ENCODE assay signal across 8 cellular contexts in genomic region chr10:62166331-62167154, GRCh38.
DNase-seq lines count a peak whose midpoint lies in the region; ATAC-seq, FAIRE-seq and TF ChIP-seq lines count a peak whose summit lies in the region.

No MANE protein-coding gene starts in this region.

- TF ChIP-seq RAD21 in A549 (conservative IDR thresholded peaks at IDR 0.05 in 1 of 2, IDR thresholded peaks at IDR 0.05 in 1 of 2), result no peak

- peaks cover 11% of the 10 kb centered on the region; the same call in 2 of the 3 replicates for H3K4me1 ChIP-seq in A549

- peak overlapping the region in 1 of 2 experiments; percentile 37; a peak in 2 of 6 replicates for H3K27ac ChIP-seq in A549
- H3K27ac ChIP-seq in coronary artery, result peak overlapping the region in 1 of 2 donors; percentile 26

- peak overlapping the region; percentile 40 to 59 for H3K4me3 Mint-ChIP-seq in stimulated activated naive B cell treated with anti-CD40 and anti-IgM and Interleukin-4, amounts not matched to agents 10 μg/mL and 1 μg/mL and 100 μg/mL, for 72 hours

- H3K9me3 ChIP-seq in A549, result no peaks in the 10 kb centered on the region; the same call in 2 of the 3 replicates

- H3K4me3 ChIP-seq in A549 (no peak overlapping the region), coronary artery (peak overlapping the region; percentile 44)

- TF ChIP-seq EP300 in A549 (IDR thresholded peaks at IDR 0.05), result no peak

- DNase-seq in A549 (ENCODE audit: low read depth in 1 of 2, low spot score in 1 of 2) (peak in 1 of 2 experiments; percentile 16), coronary artery (ENCODE audit: low spot score) (no peak), glomerular visceral epithelial cell (ENCODE audit: extremely low spot score) (no peak)
- no peak for DNase-seq in stimulated activated naive B cell treated with anti-CD40 and anti-IgM and Interleukin-4, amounts not matched to agents 10 μg/mL and 1 μg/mL and 100 μg/mL, for 72 hours
- no peak for DNase-seq in activated effector memory CD4-positive, alpha-beta T cell treated with Interleukin-2 at 50 U/mL for 16 hours

- H3K27ac Mint-ChIP-seq in stimulated activated naive B cell treated with anti-CD40 and anti-IgM and Interleukin-4, amounts not matched to agents 10 μg/mL and 1 μg/mL and 100 μg/mL, for 72 hours, result peak overlapping the region; percentile 90

- FAIRE-seq in A549 (lab: Jason Lieb, UNC), result peak; percentile 39

- TF ChIP-seq CTCF in A549 (IDR thresholded peaks at IDR 0.05) (no peak), coronary artery (IDR thresholded peaks at IDR 0.05) (no peak)

- CTCF ChIA-PET in A549 (lab: Yijun Ruan, JAX), result no interaction called here

- 25% methylated on average over 4 of the region's 4 CpGs for WGBS in A549 (ENCODE audit: missing lambda C conversion rate)

- POLR2A ChIA-PET in A549 (lab: Yijun Ruan, JAX), result no interaction called here

- H3K4me1 Mint-ChIP-seq in stimulated activated naive B cell treated with anti-CD40 and anti-IgM and Interleukin-4, amounts not matched to agents 10 μg/mL and 1 μg/mL and 100 μg/mL, for 72 hours, result peaks cover 9 to 39% of the 10 kb centered on the region in 2 donors

- no peak for TF ChIP-seq POLR2A in A549 (IDR thresholded peaks at IDR 0.05; ENCODE audit: low read length)

- peaks cover 5 to 12% of the 10 kb centered on the region in 2 donors for H3K36me3 Mint-ChIP-seq in stimulated activated naive B cell treated with anti-CD40 and anti-IgM and Interleukin-4, amounts not matched to agents 10 μg/mL and 1 μg/mL and 100 μg/mL, for 72 hours

- H3K27me3 Mint-ChIP-seq in stimulated activated naive B cell treated with anti-CD40 and anti-IgM and Interleukin-4, amounts not matched to agents 10 μg/mL and 1 μg/mL and 100 μg/mL, for 72 hours, result no peaks in the 10 kb centered on the region

- peak overlapping the region; percentile 48 for H3K4me2 ChIP-seq in A549

- ATAC-seq in A549 (0 out of 6 replicates have a peak, but pooled peaks of 1 of the 2 experiments have one; percentile 33), GM19372 (IDR thresholded peaks at IDR 0.05; ENCODE audit: low read depth, unreplicated experiment) (peak; percentile 98), HG03175 (IDR thresholded peaks at IDR 0.05; ENCODE audit: unreplicated experiment) (peak; percentile 99)
- ATAC-seq in stimulated activated naive B cell treated with anti-CD40 and anti-IgM and Interleukin-4, amounts not matched to agents 10 μg/mL and 1 μg/mL and 100 μg/mL, for 72 hours (replicated peaks), result peak; percentile 93 to 99
- no peak for ATAC-seq in activated CD4-positive, CD25-positive, alpha-beta regulatory T cell treated with anti-CD3 and anti-CD28 coated beads, Interleukin-2, amount 50 U/mL, for 24 hours

- peaks cover 4 to 8% of the 10 kb centered on the region in 2 donors for H3K9me3 Mint-ChIP-seq in stimulated activated naive B cell treated with anti-CD40 and anti-IgM and Interleukin-4, amounts not matched to agents 10 μg/mL and 1 μg/mL and 100 μg/mL, for 72 hours

TF ChIP-seq in A549, 52 proteins besides CTCF, POLR2A, EP300 and RAD21:
- no peak for TF ChIP-seq PHF8 (IDR thresholded peaks at IDR 0.05; ENCODE audit: borderline replicate concordance, low read depth)

Comparison
In these comparisons a context has a peak if more than half of its experiments do, and no peak if none do; other contexts are left out.
1. ATAC-seq: peak in GM19372 (single experiment), HG03175 (single experiment) and stimulated activated naive B cell treated with anti-CD40 and anti-IgM and Interleukin-4, amounts not matched to agents 10 μg/mL and 1 μg/mL and 100 μg/mL, for 72 hours (2 of 2); none in activated CD4-positive, CD25-positive, alpha-beta regulatory T cell treated with anti-CD3 and anti-CD28 coated beads, Interleukin-2, amount 50 U/mL, for 24 hours (0 of 2).